In genomic region chr13:95614641-95615245, GRCh38 we compare ENCODE assay signal across 15 cellular contexts. TPM values are rescaled to one million over a fixed set of nuclear protein-coding genes. Genes with fewer than 3 reads are reported as not detected.
"Had no signal": no experiment of that assay in that cellular context is flagged by ENCODE, and none has a peak within 500 bp of the region (broad histone marks: within the 10 kb centered on the region; RNA-seq: fewer than 3 reads in every experiment).

No MANE protein-coding gene starts in this region.

- ATAC-seq: activated CD8-positive, alpha-beta T cell treated with anti-CD3 and anti-CD28 coated beads, Interleukin-2, amount 10 ng/mL, durations not matched to agents 7 days and 5 days; naive thymus-derived CD8-positive, alpha-beta T cell; T-cell had no signal

- H3K27ac ChIP-seq: hepatocyte, stomach, thoracic aorta, uterus, VCaP had no signal

- H3K4me2 ChIP-seq: hepatocyte had no signal

- H3K36me3 Mint-ChIP-seq: naive thymus-derived CD8-positive, alpha-beta T cell; T-cell had no signal

- H3K9me3 Mint-ChIP-seq: naive thymus-derived CD8-positive, alpha-beta T cell; T-cell had no signal

- H3K79me2 ChIP-seq: hepatocyte had no signal

- H3K4me1 Mint-ChIP-seq: naive thymus-derived CD8-positive, alpha-beta T cell; T-cell had no signal

- H3K4me1 ChIP-seq: stomach, uterus had no signal

- H2AFZ ChIP-seq: hepatocyte had no signal

- DNase-seq: activated CD4-positive, alpha-beta T cell treated with anti-CD3 and anti-CD28 coated beads for 48 hours; activated CD8-positive, alpha-beta memory T cell treated with anti-CD3 and anti-CD28 coated beads, Interleukin-2, amount 50 U/mL, for 48 hours; activated CD8-positive, alpha-beta T cell treated with anti-CD3 and anti-CD28 coated beads, Interleukin-2, amount 10 ng/mL, durations not matched to agents 7 days and 5 days; activated naive CD4-positive, alpha-beta T cell; aorta; naive thymus-derived CD8-positive, alpha-beta T cell; stimulated activated CD4-positive, alpha-beta T cell treated with anti-CD3 and anti-CD28 coated beads, Interleukin-4, amount 100 ng/mL, for 4 hours; stomach; T-cell; T1000; uterus had no signal

- H3K27me3 ChIP-seq: hepatocyte, stomach, uterus had no signal

- H3K36me3 ChIP-seq: uterus had no signal

- H3K4me3 ChIP-seq: hepatocyte, stomach, thoracic aorta, uterus had no signal

- H3K9me3 ChIP-seq: stomach, thoracic aorta, uterus had no signal

- H3K27ac Mint-ChIP-seq: activated CD8-positive, alpha-beta T cell treated with anti-CD3 and anti-CD28 coated beads, Interleukin-2, amount 10 ng/mL, durations not matched to agents 7 days and 5 days; T-cell had no signal

- H3K4me3 Mint-ChIP-seq: activated CD8-positive, alpha-beta T cell treated with anti-CD3 and anti-CD28 coated beads, Interleukin-2, amount 10 ng/mL, durations not matched to agents 7 days and 5 days; naive thymus-derived CD8-positive, alpha-beta T cell; T-cell had no signal

RNA-seq across cellular contexts. Expression of gene DZIP1, which starts 29.8 kb away (rescaled TPM):
- total RNA-seq: mononuclear cell; naive thymus-derived CD8-positive, alpha-beta T cell had no signal
- polyA plus RNA-seq: naive thymus-derived CD8-positive, alpha-beta T cell had no signal
